Comparison of ENCODE assay signal across 8 cellular contexts in genomic region chr19:47436712-47437401, GRCh38. TPM values are rescaled to one million over a fixed set of nuclear protein-coding genes. Genes with fewer than 3 reads are reported as not detected.
DNase-seq lines count a peak whose midpoint lies in the region; ATAC-seq and TF ChIP-seq lines count a peak whose summit lies in the region.

No MANE protein-coding gene starts in this region.

- H3K27me3 Mint-ChIP-seq in activated T-helper 2 cell treated with anti-CD3 and anti-CD28 coated beads, Interferon-gamma antibody, Interleukin-2, Interleukin-4, amounts not matched to agents 10 μg/mL and 5 μg/mL and 100 μg/mL, durations not matched to agents 14 hours and 24 hours and 36 hours (ENCODE audit: low read depth): peaks cover 15% of the 10 kb centered on the region

- H3K36me3 Mint-ChIP-seq in activated T-helper 2 cell treated with anti-CD3 and anti-CD28 coated beads, Interferon-gamma antibody, Interleukin-2, Interleukin-4, amounts not matched to agents 10 μg/mL and 5 μg/mL and 100 μg/mL, durations not matched to agents 14 hours and 24 hours and 36 hours (ENCODE audit: low read depth): no peaks in the 10 kb centered on the region

- H3K4me3 ChIP-seq in LNCaP clone FGC (ENCODE audit: low read depth, low read length) (no peak overlapping the region), fibroblast of villous mesenchyme (ENCODE audit: low read depth, low read length) (no peak overlapping the region), thyroid gland (replicated peaks in 1 of 3) (no peak overlapping the region)

- H3K4me1 Mint-ChIP-seq in activated T-helper 2 cell treated with anti-CD3 and anti-CD28 coated beads, Interferon-gamma antibody, Interleukin-2, Interleukin-4, amounts not matched to agents 10 μg/mL and 5 μg/mL and 100 μg/mL, durations not matched to agents 14 hours and 24 hours and 36 hours (ENCODE audit: low read depth): peaks cover 19% of the 10 kb centered on the region

- H3K36me3 ChIP-seq in thyroid gland: no peaks in the 10 kb centered on the region

- intact Hi-C loops in activated T-helper 2 cell treated with anti-CD3 and anti-CD28 coated beads, Interferon-gamma antibody, Interleukin-2, Interleukin-4, amounts not matched to agents 10 μg/mL and 5 μg/mL and 100 μg/mL, durations not matched to agents 14 hours and 24 hours and 36 hours (cut with micrococcal nuclease): loop anchor here (1.0 to 5.0 kb wide), 4 partner anchors 45 to 270 kb away; partner anchors contain the start of genes KPTN and NAPA
- intact Hi-C loops in thyroid gland (cut with DNase I): loop anchor here (2.0 to 10.0 kb wide), 2 partner anchors 78 to 262 kb away; partner anchors contain the start of gene NAPA

- DNase-seq in G401 (ENCODE audit: low spot score): peak; percentile 93
- no peak for DNase-seq in LNCaP clone FGC (ENCODE audit: low read depth)
- peak; percentile 37 to 63 for DNase-seq in SHP77 (lab: John Stamatoyannopoulos, UW)
- DNase-seq in activated T-helper 2 cell treated with anti-CD3 and anti-CD28 coated beads, Interferon-gamma antibody, Interleukin-2, Interleukin-4, amounts not matched to agents 10 μg/mL and 5 μg/mL and 100 μg/mL, durations not matched to agents 14 hours and 24 hours and 36 hours (ENCODE audit: low spot score): peak; percentile 69
- DNase-seq in fibroblast of villous mesenchyme (ENCODE audit: low read depth): peak; percentile 60
- DNase-seq in omental fat pad (ENCODE audit: low spot score): peak; percentile 92
- peak; percentile 75 to 83 for DNase-seq in thyroid gland

- TF ChIP-seq POLR2A in thyroid gland (IDR thresholded peaks at IDR 0.05): no peak

- no peaks in the 10 kb centered on the region for H3K4me1 ChIP-seq in thyroid gland

- no peak overlapping the region for H3K27ac ChIP-seq in thyroid gland

- H3K4me3 Mint-ChIP-seq in activated T-helper 2 cell treated with anti-CD3 and anti-CD28 coated beads, Interferon-gamma antibody, Interleukin-2, Interleukin-4, amounts not matched to agents 10 μg/mL and 5 μg/mL and 100 μg/mL, durations not matched to agents 14 hours and 24 hours and 36 hours (ENCODE audit: low read depth): no peak overlapping the region

- no peak overlapping the region for H3K27ac Mint-ChIP-seq in activated T-helper 2 cell treated with anti-CD3 and anti-CD28 coated beads, Interferon-gamma antibody, Interleukin-2, Interleukin-4, amounts not matched to agents 10 μg/mL and 5 μg/mL and 100 μg/mL, durations not matched to agents 14 hours and 24 hours and 36 hours

- peaks cover 3% of the 10 kb centered on the region for H3K27me3 ChIP-seq in thyroid gland

- H3K9me3 Mint-ChIP-seq in activated T-helper 2 cell treated with anti-CD3 and anti-CD28 coated beads, Interferon-gamma antibody, Interleukin-2, Interleukin-4, amounts not matched to agents 10 μg/mL and 5 μg/mL and 100 μg/mL, durations not matched to agents 14 hours and 24 hours and 36 hours: no peaks in the 10 kb centered on the region

- H3K9me3 ChIP-seq in thyroid gland: no peaks in the 10 kb centered on the region

- in situ Hi-C loops in G401 (cut with HindIII; ENCODE audit: low sequenced_read_pairs): no loop called here

- TF ChIP-seq CTCF in LNCaP clone FGC (IDR thresholded peaks at IDR 0.05; ENCODE audit: control insufficient read depth, extremely low read depth, insufficient read depth) (peak; percentile 82), fibroblast of villous mesenchyme (IDR thresholded peaks at IDR 0.05; ENCODE audit: insufficient read depth, low read depth, low read length) (peak; percentile 88), omental fat pad (IDR thresholded peaks at IDR 0.05) (peak in 1 of 3 donors; percentile 71), thyroid gland (IDR thresholded peaks at IDR 0.05) (peak; percentile 69 to 94 (median 92))

- ATAC-seq in omental fat pad (ENCODE audit: low FRiP score): peak; percentile 73
- no peak for ATAC-seq in HG03025 (IDR thresholded peaks at IDR 0.05; ENCODE audit: low FRiP score, unreplicated experiment)

- 29 to 34% methylated on average over 16 to 17 of the region's 17 CpGs for WGBS in thyroid gland, 2 donors

RNA-seq across cellular contexts. Expression of gene MEIS3, which starts 17.5 kb away (rescaled TPM):
- total RNA-seq in G401 (2014; rRNA removed; shearing (Covaris generic)): 114 and 148 TPM in 2 replicates
- total RNA-seq in activated T-helper 2 cell treated with anti-CD3 and anti-CD28 coated beads, Interferon-gamma antibody, Interleukin-2, Interleukin-4, amounts not matched to agents 10 μg/mL and 5 μg/mL and 100 μg/mL, durations not matched to agents 14 hours and 24 hours and 36 hours: 0.16 TPM in 1 of 2 replicates, not detected in the other
- total RNA-seq in fibroblast of villous mesenchyme: 38.0 and 60.6 TPM in 2 replicates
- total RNA-seq in omental fat pad: 10 to 100 TPM in 2 of 4 donors, 1 to 10 TPM in 2; 7.3 to 17.2 (median 11.6) TPM
- 10 to 100 TPM in 1 of 4 donors, 1 to 10 TPM in 3; 3.6 to 15.3 (median 6.1) TPM for total RNA-seq in thyroid gland

RNA-seq across cellular contexts. Expression of gene SLC8A2, which starts 34.8 kb away (rescaled TPM):
- total RNA-seq in G401 (2014; rRNA removed; shearing (Covaris generic)): 3.5 and 3.8 TPM in 2 replicates
- not detected in 2 replicates for total RNA-seq in activated T-helper 2 cell treated with anti-CD3 and anti-CD28 coated beads, Interferon-gamma antibody, Interleukin-2, Interleukin-4, amounts not matched to agents 10 μg/mL and 5 μg/mL and 100 μg/mL, durations not matched to agents 14 hours and 24 hours and 36 hours
- total RNA-seq in fibroblast of villous mesenchyme (not detected in 2 replicates), omental fat pad (1 to 10 TPM in 1 of 4 donors, under 1 TPM in 2, not detected in 1; 0.19 to 1.4 (median 0.47) TPM), thyroid gland (under 1 TPM in 2 of 4 donors, not detected in 2; 0.29 to 0.59 TPM)

RNA-seq across cellular contexts. Expression of gene KPTN, which starts 47.2 kb away (rescaled TPM):
- total RNA-seq in G401 (2014; rRNA removed; shearing (Covaris generic)): 31.5 and 44.5 TPM in 2 replicates
- total RNA-seq in activated T-helper 2 cell treated with anti-CD3 and anti-CD28 coated beads, Interferon-gamma antibody, Interleukin-2, Interleukin-4, amounts not matched to agents 10 μg/mL and 5 μg/mL and 100 μg/mL, durations not matched to agents 14 hours and 24 hours and 36 hours: 9.6 and 11.3 TPM in 2 replicates
- total RNA-seq in fibroblast of villous mesenchyme (2.6 and 3.9 TPM in 2 replicates), omental fat pad (1 to 10 TPM; 4.4 to 7.6 (median 5.5) TPM), thyroid gland (1 to 10 TPM; 7.0 to 8.9 (median 7.3) TPM)
